ENCODE assay signal across 9 cellular contexts in genomic region chr10:74244097-74244685, GRCh38.
DNase-seq lines count a peak whose midpoint lies in the region; ATAC-seq and TF ChIP-seq lines count a peak whose summit lies in the region.
"Had no signal": no experiment of that assay in that cellular context is flagged by ENCODE, and none has a peak within 500 bp of the region (broad histone marks: within the 10 kb centered on the region; RNA-seq: fewer than 3 reads in every experiment).

No MANE protein-coding gene starts in this region.

- H3K9me3 Mint-ChIP-seq in activated CD4-positive, alpha-beta T cell treated with anti-CD3 and anti-CD28 coated beads, Interleukin-2, amount 10 ng/mL, durations not matched to agents 24 days and 14 days: no peaks in the 10 kb centered on the region
- H3K9me3 Mint-ChIP-seq: activated T-cell treated with anti-CD3 and anti-CD28 coated beads, Interleukin-2, amount 50 U/mL, for 72 hours had no signal

- TF ChIP-seq RAD21 in Ishikawa (IDR thresholded peaks at IDR 0.05; ENCODE audit: low read depth): peak; percentile 59

- H2AFZ ChIP-seq in hepatocyte: no peak overlapping the region

- H3K36me3 ChIP-seq in hepatocyte (replicated peaks; ENCODE audit: insufficient read depth, low read depth) (no peaks in the 10 kb centered on the region), upper lobe of right lung (no peaks in the 10 kb centered on the region)

- H3K36me3 Mint-ChIP-seq in activated CD4-positive, alpha-beta T cell treated with anti-CD3 and anti-CD28 coated beads, Interleukin-2, amount 10 ng/mL, durations not matched to agents 24 days and 14 days (ENCODE audit: low read depth): peaks cover 4% of the 10 kb centered on the region

- no peak overlapping the region for H3K27ac Mint-ChIP-seq in activated CD4-positive, alpha-beta T cell treated with anti-CD3 and anti-CD28 coated beads, Interleukin-2, amount 10 ng/mL, durations not matched to agents 24 days and 14 days
- H3K27ac Mint-ChIP-seq: activated T-cell treated with anti-CD3 and anti-CD28 coated beads, Interleukin-2, amount 50 U/mL, for 72 hours had no signal

- H3K4me3 ChIP-seq in hepatocyte (no peak overlapping the region), upper lobe of right lung (no peak overlapping the region)

- ATAC-seq in upper lobe of right lung (no peak), HG03342 (IDR thresholded peaks at IDR 0.05; ENCODE audit: unreplicated experiment) (no peak)
- ATAC-seq: activated T-cell treated with anti-CD3 and anti-CD28 coated beads, Interleukin-2, amount 50 U/mL, for 72 hours had no signal

- no peak overlapping the region for H3K27ac ChIP-seq in hepatocyte
- H3K27ac ChIP-seq in upper lobe of right lung: no peak overlapping the region

- no peaks in the 10 kb centered on the region for H4K20me1 ChIP-seq in hepatocyte (ENCODE audit: insufficient read depth, poor library complexity, severe bottlenecking)

- no peaks in the 10 kb centered on the region for H3K9me2 ChIP-seq in hepatocyte (replicated peaks; ENCODE audit: insufficient read depth)

- H3K27me3 ChIP-seq in hepatocyte (no peaks in the 10 kb centered on the region), upper lobe of right lung (no peaks in the 10 kb centered on the region)

- H3K4me1 ChIP-seq in hepatocyte (ENCODE audit: insufficient read depth): no peaks in the 10 kb centered on the region
- no peaks in the 10 kb centered on the region for H3K4me1 ChIP-seq in upper lobe of right lung

- WGBS in hepatocyte (ENCODE audit: low lambda C conversion rate, missing lambda C conversion rate): 20% methylated on average over 3 of the region's 3 CpGs

- peaks cover 2% of the 10 kb centered on the region for H3K4me1 Mint-ChIP-seq in activated CD4-positive, alpha-beta T cell treated with anti-CD3 and anti-CD28 coated beads, Interleukin-2, amount 10 ng/mL, durations not matched to agents 24 days and 14 days

- H3K27me3 Mint-ChIP-seq in activated CD4-positive, alpha-beta T cell treated with anti-CD3 and anti-CD28 coated beads, Interleukin-2, amount 10 ng/mL, durations not matched to agents 24 days and 14 days: no peaks in the 10 kb centered on the region

- no peak overlapping the region for H3K4me3 Mint-ChIP-seq in activated CD4-positive, alpha-beta T cell treated with anti-CD3 and anti-CD28 coated beads, Interleukin-2, amount 10 ng/mL, durations not matched to agents 24 days and 14 days
- H3K4me3 Mint-ChIP-seq: activated T-cell treated with anti-CD3 and anti-CD28 coated beads, Interleukin-2, amount 50 U/mL, for 72 hours had no signal

- H3K9me3 ChIP-seq in hepatocyte (ENCODE audit: low read depth) (no peaks in the 10 kb centered on the region), upper lobe of right lung (no peaks in the 10 kb centered on the region)

- no peak overlapping the region for H3K4me2 ChIP-seq in hepatocyte

- no peak for TF ChIP-seq EP300 in Ishikawa (IDR thresholded peaks at IDR 0.05; ENCODE audit: borderline replicate concordance)

- TF ChIP-seq CTCF in hepatocyte (IDR thresholded peaks at IDR 0.05; ENCODE audit: poor library complexity) (peak; percentile 71), upper lobe of right lung (IDR thresholded peaks at IDR 0.05) (peak; percentile 59)

- H3K79me2 ChIP-seq in hepatocyte: peaks cover 3% of the 10 kb centered on the region

- intact Hi-C loops in activated CD4-positive, alpha-beta T cell treated with anti-CD3 and anti-CD28 coated beads, Interleukin-2, amount 10 ng/mL, durations not matched to agents 24 days and 14 days (cut with micrococcal nuclease): loop anchor here (2.0 to 5.0 kb wide), 2 partner anchors 779 to 988 kb away; no protein-coding TSS in a partner anchor
- intact Hi-C loops in upper lobe of right lung (cut with DNase I): no loop called here

- peak; percentile 49 for DNase-seq in NCI-H82 (lab: John Stamatoyannopoulos, UW)
- no peak for DNase-seq in NCI-H82 treated with DMSO at 0.1 percent for 48 hours (lab: John Stamatoyannopoulos, UW; ENCODE audit: unreplicated experiment)
- peak; percentile 73 for DNase-seq in activated CD4-positive, alpha-beta T cell treated with anti-CD3 and anti-CD28 coated beads, Interleukin-2, amount 10 ng/mL, durations not matched to agents 24 days and 14 days
- DNase-seq in hepatocyte (ENCODE audit: low spot score): peak; percentile 59
- no peak for DNase-seq in upper lobe of right lung
- no peak for DNase-seq in NCI-H2107 (lab: John Stamatoyannopoulos, UW)

TF ChIP-seq in Ishikawa, 13 proteins besides CTCF, POLR2A, EP300 and RAD21:
- no peak for TF ChIP-seq TAF1 (IDR thresholded peaks at IDR 0.05; ENCODE audit: low read depth)
- no peak for TF ChIP-seq REST (IDR thresholded peaks at IDR 0.05; ENCODE audit: low read depth)
- no peak for TF ChIP-seq EGR1 (IDR thresholded peaks at IDR 0.05)

Comparison
In these comparisons a context has a peak if more than half of its experiments do, and no peak if none do; other contexts are left out.
1. DNase-seq: peak in NCI-H82 (single experiment), activated CD4-positive, alpha-beta T cell treated with anti-CD3 and anti-CD28 coated beads, Interleukin-2, amount 10 ng/mL, durations not matched to agents 24 days and 14 days (single experiment) and hepatocyte (single experiment); none in NCI-H82 treated with DMSO at 0.1 percent for 48 hours (single experiment), upper lobe of right lung (single experiment) and NCI-H2107 (single experiment).